14 cellular contexts compared by ENCODE assay signal in genomic region chr9:76618762-76619161, GRCh38.
DNase-seq lines count a peak whose midpoint lies in the region; ATAC-seq and TF ChIP-seq lines count a peak whose summit lies in the region.
"Had no signal": no experiment of that assay in that cellular context is flagged by ENCODE, and none has a peak within 500 bp of the region (broad histone marks: within the 10 kb centered on the region; RNA-seq: fewer than 3 reads in every experiment).

No MANE protein-coding gene starts in this region.

- DNase-seq in HCEC 1CT: peak; percentile 30
- peak; percentile 58 for DNase-seq in choroid plexus epithelial cell (ENCODE audit: low read depth)
- DNase-seq in iris pigment epithelial cell (ENCODE audit: low read depth): peak; percentile 36
- DNase-seq in upper lobe of right lung: no peak
- DNase-seq in NCI-H146 treated with DMSO at 0.1 percent for 48 hours (lab: John Stamatoyannopoulos, UW; ENCODE audit: unreplicated experiment): no peak
- no peak for DNase-seq in activated CD4-positive, alpha-beta T cell treated with anti-CD3 and anti-CD28 coated beads, Interleukin-2, amount 50 U/mL, for 1 hour
- DNase-seq: activated B cell treated with CpG ODN at 0.5 μM for 24 hours; COR-L47; gastrocnemius medialis; H9; islet precursor cell; NCI-H446; stimulated activated CD4-positive, alpha-beta T cell treated with anti-CD3 and anti-CD28 coated beads, Interleukin-2, amount 100 ng/mL, for 48 hours had no signal

- no peak overlapping the region for H3K4me3 ChIP-seq in choroid plexus epithelial cell (ENCODE audit: low read depth, low read length)
- H3K4me3 ChIP-seq in upper lobe of right lung: no peak overlapping the region
- H3K4me3 ChIP-seq: gastrocnemius medialis had no signal

- H3K27ac ChIP-seq in upper lobe of right lung: peak overlapping the region; percentile 27
- H3K27ac ChIP-seq: gastrocnemius medialis had no signal

- intact Hi-C loops in upper lobe of right lung (cut with DNase I): no loop called here

- H3K4me1 ChIP-seq in upper lobe of right lung: peaks cover 32% of the 10 kb centered on the region
- H3K4me1 ChIP-seq: gastrocnemius medialis had no signal

- TF ChIP-seq CTCF in choroid plexus epithelial cell (conservative IDR thresholded peaks at IDR 0.05; ENCODE audit: low read depth, low read length): no peak
- TF ChIP-seq CTCF in upper lobe of right lung (IDR thresholded peaks at IDR 0.05): no peak

- no peaks in the 10 kb centered on the region for H3K27me3 ChIP-seq in upper lobe of right lung
- H3K27me3 ChIP-seq: gastrocnemius medialis had no signal

- H3K9me3 ChIP-seq in upper lobe of right lung: no peaks in the 10 kb centered on the region
- H3K9me3 ChIP-seq: gastrocnemius medialis had no signal

- no peaks in the 10 kb centered on the region for H3K36me3 ChIP-seq in upper lobe of right lung
- H3K36me3 ChIP-seq: gastrocnemius medialis had no signal

- peak; percentile 22 for ATAC-seq in upper lobe of right lung
- ATAC-seq in HG02852 (IDR thresholded peaks at IDR 0.05; ENCODE audit: unreplicated experiment): no peak
- ATAC-seq: gastrocnemius medialis had no signal

Comparison
In these comparisons a context has a peak if more than half of its experiments do, and no peak if none do; other contexts are left out.
1. DNase-seq: peak in HCEC 1CT (single experiment), choroid plexus epithelial cell (single experiment) and iris pigment epithelial cell (single experiment); none in upper lobe of right lung (single experiment), NCI-H146 treated with DMSO at 0.1 percent for 48 hours (single experiment) and activated CD4-positive, alpha-beta T cell treated with anti-CD3 and anti-CD28 coated beads, Interleukin-2, amount 50 U/mL, for 1 hour (single experiment).